ENCODE assay signal across 9 cellular contexts in genomic region chr15:67835349-67836133, GRCh38. TPM values are rescaled to one million over a fixed set of nuclear protein-coding genes. Genes with fewer than 3 reads are reported as not detected.
DNase-seq lines count a peak whose midpoint lies in the region; ATAC-seq and TF ChIP-seq lines count a peak whose summit lies in the region.
"Had no signal": no experiment of that assay in that cellular context is flagged by ENCODE, and none has a peak within 500 bp of the region (broad histone marks: within the 10 kb centered on the region; RNA-seq: fewer than 3 reads in every experiment).

No MANE protein-coding gene starts in this region.

- ATAC-seq in Right ventricle myocardium inferior (no peak), lung (ENCODE audit: insufficient read depth, low FRiP score) (no peak), upper lobe of right lung (no peak), GM19463 (IDR thresholded peaks at IDR 0.05; ENCODE audit: unreplicated experiment) (no peak), HG02642 (IDR thresholded peaks at IDR 0.05; ENCODE audit: poor library complexity, unreplicated experiment) (no peak), GM21786 (IDR thresholded peaks at IDR 0.05; ENCODE audit: unreplicated experiment) (no peak)

- H3K27ac ChIP-seq in lung (ENCODE audit: low read depth in 1 of 2, low read length in 1 of 2), result no peak overlapping the region
- no peak overlapping the region for H3K27ac ChIP-seq in upper lobe of right lung

- H3K4me3 ChIP-seq in lung (peak overlapping the region; percentile 4), upper lobe of right lung (peak overlapping the region; percentile 45)

- H3K36me3 ChIP-seq in lung (ENCODE audit: control insufficient read depth in 2 of 2, insufficient read depth in 2 of 2, low read length in 2 of 2) (no peaks in the 10 kb centered on the region), upper lobe of right lung (no peaks in the 10 kb centered on the region)

- intact Hi-C loops in cardiac septum (cut with DNase I) (loop anchor here (2.0 to 10.0 kb wide), 4 partner anchors 313 to 891 kb away; partner anchors contain the start of gene C15orf61), Right ventricle myocardium inferior (cut with DNase I) (loop anchor here (1.0 to 5.0 kb wide), 4 partner anchors 313 to 888 kb away; partner anchors contain the start of gene C15orf61), upper lobe of right lung (cut with DNase I) (loop anchor here (10.0 kb wide), 2 partner anchors 311 to 891 kb away; partner anchors contain the start of gene C15orf61)

- 2 to 5% methylated on average over 57 of the region's 57 CpGs for WGBS in lung, 2 donors

- peaks cover 0 to 4% of the 10 kb centered on the region in 2 donors for H3K4me1 ChIP-seq in lung (ENCODE audit: control insufficient read depth in 2 of 2, insufficient read depth in 2 of 2, low read length in 2 of 2)
- peaks cover 50% of the 10 kb centered on the region for H3K4me1 ChIP-seq in upper lobe of right lung

- TF ChIP-seq CTCF in lung (IDR thresholded peaks at IDR 0.05; ENCODE audit: control extremely low read depth, extremely low read depth), result no peak
- TF ChIP-seq CTCF in upper lobe of right lung (IDR thresholded peaks at IDR 0.05), result no peak

- DNase-seq in cardiac septum (ENCODE audit: low spot score) (peak; percentile 68), Right ventricle myocardium inferior (ENCODE audit: missing footprints) (no peak), astrocyte of the hippocampus (ENCODE audit: low read depth, low spot score) (peak; percentile 33), lung (ENCODE audit: low spot score) (no peak), upper lobe of right lung (no peak)

- no peaks in the 10 kb centered on the region for H3K27me3 ChIP-seq in lung (ENCODE audit: control insufficient read depth, insufficient read depth)
- H3K27me3 ChIP-seq in upper lobe of right lung, result peaks cover 57% of the 10 kb centered on the region

- H3K9me3 ChIP-seq in lung (ENCODE audit: control insufficient read depth in 2 of 2, insufficient read depth in 1 of 2, low read length in 1 of 2), result no peaks in the 10 kb centered on the region
- H3K9me3 ChIP-seq in upper lobe of right lung, result no peaks in the 10 kb centered on the region

RNA-seq across cellular contexts. Expression of gene RNU6-1, which starts 4.3 kb away (rescaled TPM):
- total RNA-seq in cardiac septum, result not detected
- not detected for total RNA-seq in Right ventricle myocardium inferior
- total RNA-seq in lung, result not detected
- polyA plus RNA-seq in lung, result not detected
- not detected for total RNA-seq in upper lobe of right lung
- total RNA-seq: HT1080 had no signal

RNA-seq across cellular contexts. Expression of gene SKOR1, which starts 10.2 kb away (rescaled TPM):
- total RNA-seq in cardiac septum, result 0.24 TPM
- total RNA-seq in Right ventricle myocardium inferior, result not detected
- total RNA-seq in lung, result under 1 TPM; 0.17 to 0.46 TPM
- polyA plus RNA-seq in lung, result under 1 TPM; 0.18 to 0.43 TPM
- total RNA-seq in upper lobe of right lung, result 0.52 TPM
- total RNA-seq: HT1080 had no signal

Comparison
In these comparisons a context has a peak if more than half of its experiments do, and no peak if none do; other contexts are left out.
1. DNase-seq: peak in cardiac septum (single experiment) and astrocyte of the hippocampus (single experiment); none in Right ventricle myocardium inferior (single experiment), lung (single experiment) and upper lobe of right lung (single experiment).